In the genomic region with DNA sequence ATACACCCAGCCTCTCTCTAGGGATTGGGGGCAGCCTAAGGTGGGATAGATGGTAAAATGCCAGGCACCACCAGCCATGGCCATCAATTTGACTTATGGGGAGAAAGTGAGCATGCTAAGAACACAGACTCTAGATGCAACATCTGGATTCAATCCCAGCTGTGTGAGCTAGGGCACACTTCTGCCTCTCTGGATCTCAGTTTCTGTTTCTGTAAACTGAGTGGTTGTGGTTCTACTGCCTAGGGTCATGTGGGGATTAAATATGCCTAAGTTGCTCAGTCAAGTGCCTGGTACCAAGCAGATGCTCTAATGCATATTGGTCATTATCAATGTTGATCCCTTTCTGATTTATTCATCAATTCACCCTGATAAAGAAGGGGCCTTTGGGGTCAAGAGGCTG, we compare ENCODE assay signal across 21 cellular contexts. TPM values are rescaled to one million over a fixed set of nuclear protein-coding genes. Genes with fewer than 3 reads are reported as not detected.
DNase-seq lines count a peak whose midpoint lies in the region; ATAC-seq, FAIRE-seq and TF ChIP-seq lines count a peak whose summit lies in the region.
"Had no signal": no experiment of that assay in that cellular context is flagged by ENCODE, and none has a peak within 500 bp of the region (broad histone marks: within the 10 kb centered on the region; RNA-seq: fewer than 3 reads in every experiment).

No MANE protein-coding gene starts in this region.

- H3K4me3 ChIP-seq in GM12878 (no peak overlapping the region), esophagus muscularis mucosa (no peak overlapping the region)

- peak; percentile 45 for ATAC-seq in GM19463 (IDR thresholded peaks at IDR 0.05; ENCODE audit: unreplicated experiment)
- peak; percentile 61 for ATAC-seq in HG03159 (IDR thresholded peaks at IDR 0.05; ENCODE audit: unreplicated experiment)
- peak; percentile 65 for ATAC-seq in GM12878
- no peak for ATAC-seq in GM21447 (IDR thresholded peaks at IDR 0.05; ENCODE audit: unreplicated experiment)
- no peak for ATAC-seq in GM21390 (IDR thresholded peaks at IDR 0.05; ENCODE audit: unreplicated experiment)

- in situ Hi-C loops in GM12878 (cut with MboI), result no loop called here

- H3K4me1 ChIP-seq in GM12878 (ENCODE audit: control insufficient read depth, insufficient read depth, low read length) (no peaks in the 10 kb centered on the region), esophagus muscularis mucosa (no peaks in the 10 kb centered on the region)

- no peak overlapping the region for H3K9ac ChIP-seq in GM12878 (ENCODE audit: control insufficient read depth, insufficient read depth, low read length)

- TF ChIP-seq POLR2A in GM12878 (IDR thresholded peaks at IDR 0.05; ENCODE audit: low read depth, low read length) (no peak), esophagus muscularis mucosa (IDR thresholded peaks at IDR 0.05; ENCODE audit: low read depth) (no peak)

- H3K27ac ChIP-seq in GM12878 (ENCODE audit: control insufficient read depth, insufficient read depth), result no peak overlapping the region
- H3K27ac ChIP-seq in esophagus muscularis mucosa (replicated peaks in 1 of 4), result no peak overlapping the region

- BruUV-seq in GM12878 (replicated peaks; lab: Mats Ljungman, UMichigan), result no TSS peak

- SMC1A ChIA-PET in GM12878 (lab: Charles Lee; ENCODE audit: uncharacterized antibody, unreplicated experiment), result no interaction called here

- H3K9me3 ChIP-seq in GM12878 (replicated peaks; ENCODE audit: control insufficient read depth, insufficient read depth, low read length) (no peaks in the 10 kb centered on the region), esophagus muscularis mucosa (no peaks in the 10 kb centered on the region)

- TF ChIP-seq CTCF in GM12878 (IDR thresholded peaks at IDR 0.05 in 2 of 3, conservative IDR thresholded peaks at IDR 0.05 in 1 of 3; ENCODE audit: control insufficient read depth in 2 of 3, extremely low read depth in 1 of 3, insufficient read depth in 1 of 3, low read depth in 3 of 3, low read length in 3 of 3) (no peak), esophagus muscularis mucosa (IDR thresholded peaks at IDR 0.05) (no peak)

- H3K36me3 ChIP-seq in GM12878 (ENCODE audit: control insufficient read depth in 2 of 2, insufficient read depth in 2 of 2, low read length in 1 of 2), result no peaks in the 10 kb centered on the region
- H3K36me3 ChIP-seq in esophagus muscularis mucosa, result no peaks in the 10 kb centered on the region

- no peaks in the 10 kb centered on the region for H4K20me1 ChIP-seq in GM12878 (ENCODE audit: control insufficient read depth, insufficient read depth)

- H3K27me3 ChIP-seq in GM12878 (replicated peaks in 1 of 2; ENCODE audit: control insufficient read depth in 2 of 2, insufficient read depth in 2 of 2, low read length in 1 of 2) (no peaks in the 10 kb centered on the region; a peak in 1 of 4 replicates), esophagus muscularis mucosa (peaks cover 0 to 40% (median 0%) of the 10 kb centered on the region in 4 donors)

- RAD21 ChIA-PET in GM12878 (lab: Charles Lee; ENCODE audit: unreplicated experiment), result no interaction called here

- no peak overlapping the region for H2AFZ ChIP-seq in GM12878 (ENCODE audit: control insufficient read depth, low read depth, low read length)

- CTCF ChIA-PET in GM12878 (lab: Yijun Ruan, JAX), result interaction anchor here (0.6 to 1.5 kb wide), 2 partner anchors 13 to 198 kb away, joined by 3 to 4 read pairs; partner anchors contain the start of gene OAS1

- TF ChIP-seq EP300 in GM12878 (IDR thresholded peaks at IDR 0.05; ENCODE audit: borderline replicate concordance in 1 of 2, control insufficient read depth in 1 of 2, low read depth in 2 of 2, low read length in 2 of 2), result no peak
- TF ChIP-seq EP300 in esophagus muscularis mucosa (IDR thresholded peaks at IDR 0.05), result no peak

- TF ChIP-seq RAD21 in GM12878 (IDR thresholded peaks at IDR 0.05; ENCODE audit: insufficient read depth, low read depth, low read length), result no peak

- FAIRE-seq in GM18507 (lab: Jason Lieb, UNC), result peak; percentile 49
- FAIRE-seq in GM12878 (lab: Jason Lieb, UNC), result peak; percentile 18

- POLR2A ChIA-PET in GM12878 (lab: Charles Lee), result no interaction called here

- H3K4me2 ChIP-seq in GM12878 (ENCODE audit: control insufficient read depth, insufficient read depth), result no peak overlapping the region

- intact Hi-C loops in GM12878 (cut with micrococcal nuclease; ENCODE audit: unreplicated experiment) (no loop called here), esophagus muscularis mucosa (cut with DNase I) (no loop called here)

- DNase-seq in GM18507 (ENCODE audit: extremely low spot score, insufficient read length, low read depth) (no peak), GM12878 (ENCODE audit: low read depth, low spot score) (no peak), esophagus muscularis mucosa (ENCODE audit: extremely low spot score) (no peak)
- no peak for DNase-seq in activated naive CD4-positive, alpha-beta T cell (lab: John Stamatoyannopoulos, UW)
- DNase-seq: CD4-positive, CD25-positive, alpha-beta regulatory T cell; DMS79; H7; HFFc6; Kasumi-1; NCI-H1048; NCI-H1436 treated with DMSO at 0.1 percent for 48 hours; NCI-H2029; NCI-H2227 treated with DMSO at 0.1 percent for 48 hours; NCI-H510A; NCI-H82; Right ventricle myocardium superior; T-helper 9 cell had no signal

- no peaks in the 10 kb centered on the region for H3K79me2 ChIP-seq in GM12878 (ENCODE audit: control insufficient read depth, insufficient read depth, low read length)

TF ChIP-seq in GM12878, 131 proteins besides CTCF, POLR2A, EP300 and RAD21:
- no peak for TF ChIP-seq SMC3 (IDR thresholded peaks at IDR 0.05; ENCODE audit: borderline replicate concordance, low read length)

RNA-seq across cellular contexts. Expression of gene OAS1, which starts 12.6 kb away (rescaled TPM):
- total RNA-seq in GM12878 (2013; cell fraction: nucleolus; rRNA removed), result 40.3 and 41.9 TPM in 2 replicates
- total RNA-seq in GM12878 (2014; rRNA removed) (60.0 and 69.3 TPM in 2 replicates), GM12878 (2014; rRNA removed; fragmentation: Illumina TruSeq; extraction: Trizol) (54.1 and 62.7 TPM in 2 replicates), GM12878 (2021) (44.9 and 51.5 TPM in 2 replicates), esophagus muscularis mucosa (10 to 100 TPM in 2 of 4 donors, 1 to 10 TPM in 2; 9.9 to 10.4 (median 10.0) TPM)
- polyA plus RNA-seq in GM12878 (2011; ENCODE audit: low read depth), result 80.6 TPM
- polyA plus RNA-seq in GM12878 (2011; rRNA removed) (287 and 308 TPM in 2 replicates), GM12878 (2014; fragmentation: Illumina TruSeq; extraction: Trizol) (63.8 and 68.5 TPM in 2 replicates), GM12878 (2014; fragmentation: Nextera tagmentation; extraction: Ambion mirVana) (100 to 1,000 TPM in 1 of 2 experiments, 10 to 100 TPM in 1; 88.9 to 117 TPM), GM12878 (2014; rRNA removed) (60.2 and 71.3 TPM in 2 replicates), GM12878 (2016; fragmentation: Nextera tagmentation; extraction: Ambion mirVana) (10 to 100 TPM; 44.7 to 48.1 TPM)
- polyA plus RNA-seq in GM12878 (2011; cell fraction: cytosol; rRNA removed), result 216 and 257 TPM in 2 replicates
- polyA plus RNA-seq in GM12878 (2011; cell fraction: nucleus; rRNA removed), result 161 and 210 TPM in 2 replicates
- 57.7 and 72.7 TPM in 2 replicates for polyA plus RNA-seq in GM12878 (2012)
- 128 and 200 TPM in 2 replicates for polyA minus RNA-seq in GM12878 (2011; rRNA and poly(A)+ RNA removed)
- polyA minus RNA-seq in GM12878 (2011; cell fraction: cytosol; rRNA and poly(A)+ RNA removed), result 53.3 and 60.0 TPM in 2 replicates
- 97.2 and 112 TPM in 2 replicates for polyA minus RNA-seq in GM12878 (2011; cell fraction: nucleus; rRNA and poly(A)+ RNA removed)
- total RNA-seq: HFFc6 had no signal

RNA-seq across cellular contexts. Expression of gene OAS3, which starts 44.1 kb away (rescaled TPM):
- total RNA-seq in GM12878 (2013; cell fraction: nucleolus; rRNA removed), result 70.3 and 71.7 TPM in 2 replicates
- total RNA-seq in GM12878 (2014; rRNA removed) (22.2 and 28.5 TPM in 2 replicates), GM12878 (2014; rRNA removed; fragmentation: Illumina TruSeq; extraction: Trizol) (13.8 and 16.4 TPM in 2 replicates), GM12878 (2021) (39.0 and 44.0 TPM in 2 replicates), esophagus muscularis mucosa (1 to 10 TPM; 6.0 to 9.6 (median 9.2) TPM)
- 17.1 TPM for polyA plus RNA-seq in GM12878 (2011; ENCODE audit: low read depth)
- polyA plus RNA-seq in GM12878 (2011; rRNA removed) (62.6 and 107 TPM in 2 replicates), GM12878 (2014; fragmentation: Illumina TruSeq; extraction: Trizol) (30.1 and 30.7 TPM in 2 replicates), GM12878 (2014; fragmentation: Nextera tagmentation; extraction: Ambion mirVana) (1 to 10 TPM; 5.1 to 5.9 TPM), GM12878 (2014; rRNA removed) (27.8 and 30.9 TPM in 2 replicates), GM12878 (2016; fragmentation: Nextera tagmentation; extraction: Ambion mirVana) (10 to 100 TPM; 10.8 to 11.0 TPM)
- 120 and 180 TPM in 2 replicates for polyA plus RNA-seq in GM12878 (2011; cell fraction: cytosol; rRNA removed)
- polyA plus RNA-seq in GM12878 (2011; cell fraction: nucleus; rRNA removed), result 245 and 329 TPM in 2 replicates
- 24.3 and 27.7 TPM in 2 replicates for polyA plus RNA-seq in GM12878 (2012)
- polyA minus RNA-seq in GM12878 (2011; rRNA and poly(A)+ RNA removed), result 179 and 262 TPM in 2 replicates
- 36.1 and 38.2 TPM in 2 replicates for polyA minus RNA-seq in GM12878 (2011; cell fraction: cytosol; rRNA and poly(A)+ RNA removed)
- polyA minus RNA-seq in GM12878 (2011; cell fraction: nucleus; rRNA and poly(A)+ RNA removed), result 56.2 and 85.2 TPM in 2 replicates

Comparison
In these comparisons a context has a peak if more than half of its experiments do, and no peak if none do; other contexts are left out.
1. ATAC-seq: peak in GM19463 (single experiment), HG03159 (single experiment) and GM12878 (single experiment); none in GM21447 (single experiment) and GM21390 (single experiment).